10 cellular contexts compared by ENCODE assay signal in the genomic region with DNA sequence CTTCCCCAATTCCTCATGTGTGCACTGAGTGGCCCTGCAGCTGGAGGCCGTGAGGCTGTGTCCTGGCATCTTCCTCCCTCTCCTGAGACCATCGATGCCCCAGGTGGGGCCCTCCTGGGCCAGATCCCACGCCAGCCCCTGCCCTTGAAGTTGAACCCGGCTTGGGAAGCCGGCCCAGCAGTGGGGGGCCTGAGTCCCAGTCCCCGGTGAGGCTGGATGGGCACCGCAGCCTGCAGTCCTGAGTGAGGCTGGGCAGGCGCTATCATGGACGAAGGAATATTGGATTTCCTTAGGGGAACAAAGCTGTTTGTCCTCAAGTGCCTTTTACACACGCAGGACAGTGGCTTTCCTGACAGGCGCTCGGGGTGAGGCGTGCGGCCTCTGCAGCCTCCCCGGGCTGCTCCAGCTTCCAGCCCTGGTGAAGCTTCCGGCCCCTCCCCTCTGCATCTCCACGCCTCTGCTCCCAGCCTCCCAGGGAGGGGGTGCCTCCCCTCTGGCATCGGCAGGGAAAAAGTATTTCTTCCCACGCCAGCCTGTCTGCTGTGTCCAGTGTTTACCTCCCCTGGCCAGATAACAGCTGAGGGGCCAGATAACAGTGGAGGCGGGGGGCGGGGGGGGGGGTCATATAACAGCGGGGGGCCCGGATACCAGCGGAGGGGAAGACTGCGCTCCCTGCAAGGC.
DNase-seq lines count a peak whose midpoint lies in the region; ATAC-seq, FAIRE-seq and TF ChIP-seq lines count a peak whose summit lies in the region.
"Had no signal": no experiment of that assay in that cellular context is flagged by ENCODE, and none has a peak within 500 bp of the region (broad histone marks: within the 10 kb centered on the region; RNA-seq: fewer than 3 reads in every experiment).

No MANE protein-coding gene starts in this region.

- no peaks in the 10 kb centered on the region for H3K9me3 ChIP-seq in endothelial cell of umbilical vein (replicated peaks; ENCODE audit: control insufficient read depth, insufficient read depth, low read length)
- H3K9me3 ChIP-seq in aorta (ENCODE audit: control insufficient read depth, low read length), result no peaks in the 10 kb centered on the region
- H3K9me3 ChIP-seq: A549 had no signal

- no peak for TF ChIP-seq CTCF in endothelial cell of umbilical vein (IDR thresholded peaks at IDR 0.05; ENCODE audit: extremely low read depth in 1 of 2, insufficient read depth in 1 of 2, low read depth in 1 of 2, low read length in 2 of 2)

- no peak overlapping the region for H2AFZ ChIP-seq in endothelial cell of umbilical vein (ENCODE audit: low read depth, low read length)

- H3K4me3 ChIP-seq in endothelial cell of umbilical vein (replicated peaks in 1 of 3; ENCODE audit: insufficient read depth in 1 of 3, low read depth in 1 of 3, low read length in 3 of 3) (no peak overlapping the region), aorta (ENCODE audit: low read length in 2 of 2) (no peak overlapping the region)
- H3K4me3 ChIP-seq: A549 had no signal

- no peaks in the 10 kb centered on the region for H3K27me3 ChIP-seq in endothelial cell of umbilical vein (ENCODE audit: control insufficient read depth in 2 of 2, insufficient read depth in 2 of 2, low read length in 2 of 2)
- no peaks in the 10 kb centered on the region for H3K27me3 ChIP-seq in aorta (ENCODE audit: control insufficient read depth in 1 of 2, insufficient read depth in 2 of 2, low read length in 1 of 2)

- no peak for TF ChIP-seq POLR2A in endothelial cell of umbilical vein (IDR thresholded peaks at IDR 0.05; ENCODE audit: low read depth, low read length)

- no TSS peak for BruUV-seq in endothelial cell of umbilical vein (replicated peaks; lab: Mats Ljungman, UMichigan)

- H3K27ac ChIP-seq in endothelial cell of umbilical vein (ENCODE audit: insufficient read depth, low read depth, low read length), result no peak overlapping the region
- H3K27ac ChIP-seq in aorta (ENCODE audit: low read depth in 1 of 2, low read length in 2 of 2), result no peak overlapping the region
- H3K27ac ChIP-seq: A549 had no signal

- FAIRE-seq in endothelial cell of umbilical vein (lab: Jason Lieb, UNC), result no peak
- no peak for FAIRE-seq in urothelium cell line (lab: Jason Lieb, UNC)
- FAIRE-seq: A549, GM12892 had no signal

- no peak overlapping the region for H3K9ac ChIP-seq in endothelial cell of umbilical vein (replicated peaks; ENCODE audit: extremely low read depth, insufficient read depth, low read length)

- no peaks in the 10 kb centered on the region for H3K79me2 ChIP-seq in endothelial cell of umbilical vein (ENCODE audit: control insufficient read depth, insufficient read depth, low read length)

- dilution Hi-C loops in endothelial cell of umbilical vein (cut with MboI; ENCODE audit: extremely low pct_ligation_motif_present, low sequenced_read_pairs), result no loop called here

- H3K36me3 ChIP-seq in endothelial cell of umbilical vein (ENCODE audit: control insufficient read depth in 2 of 2, extremely low read depth in 1 of 2, insufficient read depth in 2 of 2, low read length in 2 of 2) (peaks cover 0 to 4% of the 10 kb centered on the region in 2 experiments), aorta (ENCODE audit: control insufficient read depth in 1 of 2, insufficient read depth in 2 of 2, low read length in 1 of 2) (no peaks in the 10 kb centered on the region)

- no peaks in the 10 kb centered on the region for H3K9me1 ChIP-seq in endothelial cell of umbilical vein (replicated peaks; ENCODE audit: control insufficient read depth, extremely low read depth, insufficient read depth, low read length)

- POLR2A ChIA-PET in endothelial cell of umbilical vein (lab: Charles Lee), result interaction anchor here (0.6 kb wide), 1 partner anchor 81 kb away, joined by 11 read pairs; no protein-coding TSS in a partner anchor

- H4K20me1 ChIP-seq in endothelial cell of umbilical vein (replicated peaks; ENCODE audit: control insufficient read depth, extremely low read depth, insufficient read depth, low read length), result no peaks in the 10 kb centered on the region

- no peak overlapping the region for H3K4me2 ChIP-seq in endothelial cell of umbilical vein (ENCODE audit: insufficient read depth, low read length)
- H3K4me2 ChIP-seq: A549 had no signal

- CTCF ChIA-PET in endothelial cell of umbilical vein (lab: Charles Lee), result interaction anchor here (0.5 to 0.6 kb wide), 2 partner anchors 12 to 104 kb away, joined by 4 to 5 read pairs; no protein-coding TSS in a partner anchor

- H3K4me1 ChIP-seq in endothelial cell of umbilical vein (ENCODE audit: control insufficient read depth, extremely low read depth, insufficient read depth, low read length), result no peaks in the 10 kb centered on the region
- H3K4me1 ChIP-seq in aorta (ENCODE audit: control insufficient read depth in 1 of 2, insufficient read depth in 2 of 2, low read length in 2 of 2), result no peaks in the 10 kb centered on the region
- H3K4me1 ChIP-seq: A549 had no signal

- intact Hi-C loops in endothelial cell of umbilical vein (cut with micrococcal nuclease), result loop anchor here (5.0 kb wide), 1 partner anchor 71 kb away; no protein-coding TSS in a partner anchor
- intact Hi-C loops in aorta (cut with DNase I), result no loop called here

- peak; percentile 79 for ATAC-seq in aorta (ENCODE audit: low FRiP score)
- ATAC-seq: A549 had no signal

- DNase-seq in NCI-H82 (lab: John Stamatoyannopoulos, UW), result peak; percentile 41
- no peak for DNase-seq in NCI-H82 treated with DMSO at 0.1 percent for 48 hours (lab: John Stamatoyannopoulos, UW; ENCODE audit: unreplicated experiment)
- peak; percentile 82 for DNase-seq in endothelial cell of umbilical vein (ENCODE audit: low read depth, low spot score)
- peak; percentile 10 for DNase-seq in myocyte (ENCODE audit: low read depth)
- peak; percentile 79 to 86 for DNase-seq in aorta
- no peak for DNase-seq in urothelium cell line (ENCODE audit: low spot score)
- no peak for DNase-seq in NCI-H1694 (lab: John Stamatoyannopoulos, UW)
- DNase-seq in RPMI8226, result no peak

- WGBS in aorta, 2 donors, result 6 to 12% methylated on average over 21 to 25 of the region's 25 CpGs

TF ChIP-seq in endothelial cell of umbilical vein, 7 proteins besides CTCF, POLR2A, EP300 and RAD21:
- no peak for TF ChIP-seq MYC (IDR thresholded peaks at IDR 0.05; ENCODE audit: low read depth, low read length)
- no peak for TF ChIP-seq EZH2 (IDR thresholded peaks at IDR 0.05; ENCODE audit: borderline replicate concordance, low read depth, low read length, severe bottlenecking)

Comparison
In these comparisons a context has a peak if more than half of its experiments do, and no peak if none do; other contexts are left out.
1. DNase-seq: peak in NCI-H82 (single experiment), endothelial cell of umbilical vein (single experiment), myocyte (single experiment) and aorta (2 of 2); none in NCI-H82 treated with DMSO at 0.1 percent for 48 hours (single experiment), urothelium cell line (single experiment), NCI-H1694 (single experiment) and RPMI8226 (single experiment).